28 cellular contexts compared by ENCODE assay signal in genomic region chr7:22557167-22557566, GRCh38.
"Had no signal": no experiment of that assay in that cellular context is flagged by ENCODE, and none has a peak within 500 bp of the region (broad histone marks: within the 10 kb centered on the region; RNA-seq: fewer than 3 reads in every experiment).

No MANE protein-coding gene starts in this region.

- ATAC-seq: activated naive CD8-positive, alpha-beta T cell treated with anti-CD3 and anti-CD28 coated beads, Interleukin-2, amount 50 U/mL, for 24 hours; body of pancreas; gastroesophageal sphincter; heart right ventricle had no signal

- H3K4me1 ChIP-seq: colonic mucosa had no signal

- H3K36me3 Mint-ChIP-seq: activated naive CD4-positive, alpha-beta T cell treated with anti-CD3 and anti-CD28 coated beads, Interleukin-2, amount 50 U/mL, for 24 hours; activated naive CD8-positive, alpha-beta T cell treated with anti-CD3 and anti-CD28 coated beads for 36 hours had no signal

- H3K4me3 Mint-ChIP-seq: activated CD4-positive, alpha-beta memory T cell treated with anti-CD3 and anti-CD28 coated beads, Interleukin-2, amount 10 ng/mL, durations not matched to agents 7 days and 5 days; activated CD4-positive, alpha-beta T cell treated with anti-CD3 and anti-CD28 coated beads, Interleukin-2, amount 10 ng/mL, durations not matched to agents 7 days and 5 days; activated naive CD4-positive, alpha-beta T cell treated with anti-CD3 and anti-CD28 coated beads for 36 hours; activated naive CD4-positive, alpha-beta T cell treated with anti-CD3 and anti-CD28 coated beads, Interleukin-2, amount 50 U/mL, for 24 hours; activated naive CD8-positive, alpha-beta T cell treated with anti-CD3 and anti-CD28 coated beads for 36 hours; activated naive CD8-positive, alpha-beta T cell treated with anti-CD3 and anti-CD28 coated beads, Interleukin-2, amount 50 U/mL, for 24 hours; activated T-helper 1 cell treated with anti-CD3 and anti-CD28 coated beads, Interleukin-12 subunit alpha, Interleukin-12 subunit beta, Interleukin-2, Interleukin-4 antibody, amounts not matched to agents 30 ng/mL and 10 ng/mL and 1 ng/mL, durations not matched to agents 14 hours and 24 hours and 36 hours had no signal

- H3K9me3 Mint-ChIP-seq: activated CD4-positive, alpha-beta memory T cell treated with anti-CD3 and anti-CD28 coated beads, Interleukin-2, amount 10 ng/mL, durations not matched to agents 7 days and 5 days; activated CD4-positive, alpha-beta T cell treated with anti-CD3 and anti-CD28 coated beads, Interleukin-2, amount 10 ng/mL, durations not matched to agents 7 days and 5 days; activated naive CD4-positive, alpha-beta T cell treated with anti-CD3 and anti-CD28 coated beads for 36 hours; activated naive CD4-positive, alpha-beta T cell treated with anti-CD3 and anti-CD28 coated beads, Interleukin-2, amount 50 U/mL, for 24 hours; activated naive CD8-positive, alpha-beta T cell treated with anti-CD3 and anti-CD28 coated beads for 36 hours; activated naive CD8-positive, alpha-beta T cell treated with anti-CD3 and anti-CD28 coated beads, Interleukin-2, amount 50 U/mL, for 24 hours; activated T-helper 1 cell treated with anti-CD3 and anti-CD28 coated beads, Interleukin-12 subunit alpha, Interleukin-12 subunit beta, Interleukin-2, Interleukin-4 antibody, amounts not matched to agents 30 ng/mL and 10 ng/mL and 1 ng/mL, durations not matched to agents 14 hours and 24 hours and 36 hours; activated T-helper 2 cell treated with anti-CD3 and anti-CD28 coated beads, Interferon-gamma antibody, Interleukin-2, Interleukin-4, amounts not matched to agents 10 μg/mL and 5 μg/mL and 100 μg/mL, durations not matched to agents 14 hours and 24 hours and 36 hours had no signal

- H3K4me3 ChIP-seq: adrenal gland, body of pancreas, colonic mucosa, esophagus squamous epithelium, gastroesophageal sphincter, heart right ventricle had no signal

- H3K36me3 ChIP-seq: adrenal gland, colonic mucosa, esophagus squamous epithelium, gastroesophageal sphincter, heart right ventricle had no signal

- H3K27ac ChIP-seq: adrenal gland, body of pancreas, colonic mucosa, epithelial cell of prostate, esophagus squamous epithelium, gastroesophageal sphincter, heart right ventricle had no signal

- H3K27ac Mint-ChIP-seq: activated CD4-positive, alpha-beta memory T cell treated with anti-CD3 and anti-CD28 coated beads, Interleukin-2, amount 10 ng/mL, durations not matched to agents 7 days and 5 days; activated naive CD4-positive, alpha-beta T cell treated with anti-CD3 and anti-CD28 coated beads for 36 hours; activated naive CD4-positive, alpha-beta T cell treated with anti-CD3 and anti-CD28 coated beads, Interleukin-2, amount 50 U/mL, for 24 hours; activated naive CD8-positive, alpha-beta T cell treated with anti-CD3 and anti-CD28 coated beads for 36 hours; activated naive CD8-positive, alpha-beta T cell treated with anti-CD3 and anti-CD28 coated beads, Interleukin-2, amount 50 U/mL, for 24 hours; activated T-helper 1 cell treated with anti-CD3 and anti-CD28 coated beads, Interleukin-12 subunit alpha, Interleukin-12 subunit beta, Interleukin-2, Interleukin-4 antibody, amounts not matched to agents 30 ng/mL and 10 ng/mL and 1 ng/mL, durations not matched to agents 14 hours and 24 hours and 36 hours; activated T-helper 2 cell treated with anti-CD3 and anti-CD28 coated beads, Interferon-gamma antibody, Interleukin-2, Interleukin-4, amounts not matched to agents 10 μg/mL and 5 μg/mL and 100 μg/mL, durations not matched to agents 14 hours and 24 hours and 36 hours had no signal

- H3K9me3 ChIP-seq: adrenal gland, body of pancreas, colonic mucosa, esophagus squamous epithelium, gastroesophageal sphincter, heart right ventricle had no signal

- DNase-seq: activated CD4-positive, alpha-beta memory T cell treated with anti-CD3 and anti-CD28 coated beads, Interleukin-2, amount 10 ng/mL, durations not matched to agents 7 days and 5 days; activated CD4-positive, alpha-beta T cell treated with anti-CD3 and anti-CD28 coated beads for 4 hours; activated CD4-positive, alpha-beta T cell treated with anti-CD3 and anti-CD28 coated beads, Interleukin-2, amount 10 ng/mL, durations not matched to agents 7 days and 5 days; activated CD4-positive, alpha-beta T cell treated with anti-CD3 and anti-CD28 coated beads, Interleukin-2, amount 50 U/mL, for 4 hours; activated CD4-positive, CD25-positive, alpha-beta regulatory T cell; activated CD4-positive, CD25-positive, alpha-beta regulatory T cell treated with anti-CD3 and anti-CD28 coated beads, Interleukin-2, amount 50 U/mL, for 72 hours; activated effector memory CD4-positive, alpha-beta T cell treated with anti-CD3 and anti-CD28 coated beads, Interleukin-2, amount 50 U/mL, for 16 hours; activated naive CD4-positive, alpha-beta T cell treated with anti-CD3 and anti-CD28 coated beads for 36 hours; activated naive CD8-positive, alpha-beta T cell treated with anti-CD3 and anti-CD28 coated beads for 36 hours; activated naive CD8-positive, alpha-beta T cell treated with anti-CD3 and anti-CD28 coated beads, Interleukin-2, amount 50 U/mL, for 24 hours; activated T-cell treated with anti-CD3 and anti-CD28 coated beads, Interleukin-2, amount 50 U/mL, for 1 hour; activated T-cell treated with anti-CD3 and anti-CD28 coated beads, Interleukin-2, amount 50 U/mL, for 48 hours; adrenal gland; amygdala; aorta; body of pancreas; caudate nucleus; colonic mucosa; effector CD8-positive, alpha-beta T cell; esophagus squamous epithelium; foreskin melanocyte; heart right ventricle; T-helper 2 cell had no signal

- H3K27me3 ChIP-seq: adrenal gland, body of pancreas, colonic mucosa had no signal
